Comparison of ENCODE assay signal across 8 cellular contexts in genomic region chr19:57769345-57770131, GRCh38. TPM values are rescaled to one million over a fixed set of nuclear protein-coding genes. Genes with fewer than 3 reads are reported as not detected.
DNase-seq lines count a peak whose midpoint lies in the region; ATAC-seq and TF ChIP-seq lines count a peak whose summit lies in the region.

Gene ZNF586, plus strand, starts transcription at chr19:57769676. Its CDS starts 167 bp downstream, at chr19:57769843.

- ATAC-seq in GM21381 (IDR thresholded peaks at IDR 0.05; ENCODE audit: unreplicated experiment) (peak; percentile 98), Panc1 (peak; percentile 100)
- ATAC-seq in activated T-cell treated with anti-CD3 and anti-CD28 coated beads, Interleukin-2, amount 50 U/mL, for 4 hours: peak; percentile 100

- H3K4me1 ChIP-seq in Panc1 (ENCODE audit: control insufficient read depth, insufficient read depth, low read length) (0 out of 2 replicates have a peak, but pooled peaks cover 5% of the 10 kb centered on the region), esophagus muscularis mucosa (peaks cover 21 to 31% (median 29%) of the 10 kb centered on the region in 4 donors)

- BruUV-seq in Panc1 (replicated peaks; lab: Mats Ljungman, UMichigan): no TSS peak

- peaks cover 34% of the 10 kb centered on the region for H3K4me1 Mint-ChIP-seq in activated T-cell treated with anti-CD3 and anti-CD28 coated beads, Interleukin-2, amount 50 U/mL, for 4 hours (ENCODE audit: low read depth)

- CTCF ChIA-PET in Panc1 (lab: Charles Lee): interaction anchor here (0.5 to 0.7 kb wide), 3 partner anchors 273 to 787 kb away, joined by 3 to 8 read pairs (median 3); no protein-coding TSS in a partner anchor

- no peak for TF ChIP-seq EP300 in esophagus muscularis mucosa (IDR thresholded peaks at IDR 0.05)

- H3K36me3 Mint-ChIP-seq in activated T-cell treated with anti-CD3 and anti-CD28 coated beads, Interleukin-2, amount 50 U/mL, for 4 hours (ENCODE audit: insufficient read depth): peaks cover 40% of the 10 kb centered on the region

- no peaks in the 10 kb centered on the region for H3K27me3 Mint-ChIP-seq in activated T-cell treated with anti-CD3 and anti-CD28 coated beads, Interleukin-2, amount 50 U/mL, for 4 hours (ENCODE audit: low read depth)

- H3K4me3 ChIP-seq in Panc1 (ENCODE audit: low read depth in 2 of 2, low read length in 2 of 2): peak within 1 kb of the TSS; percentile 66 to 86
- H3K4me3 ChIP-seq in esophagus muscularis mucosa: peak within 1 kb of the TSS; percentile 83 to 97 (median 92)

- DNase-seq in Caki2 (ENCODE audit: low read depth) (peak; percentile 80), HUDEP-2 (lab: John Stamatoyannopoulos, UW; ENCODE audit: unreplicated experiment in 76 of 76) (peak in 75 of 76 experiments; percentile 19 to 94 (median 87)), Panc1 (ENCODE audit: low read depth, low spot score) (peak; percentile 79), esophagus muscularis mucosa (ENCODE audit: extremely low spot score) (peak; percentile 95), myocyte (ENCODE audit: low read depth) (peak; percentile 94)
- DNase-seq in activated T-cell treated with anti-CD3 and anti-CD28 coated beads, Interleukin-2, amount 50 U/mL, for 4 hours: peak; percentile 75
- peak; percentile 80 to 81 for DNase-seq in stimulated activated CD8-positive, alpha-beta memory T cell treated with anti-CD3 and anti-CD28 coated beads, Interleukin-7, amount 100 ng/mL, for 4 hours (ENCODE audit: low read depth in 2 of 2)

- POLR2A ChIA-PET in Panc1 (lab: Charles Lee): interaction anchor here (0.6 to 1.0 kb wide), 4 partner anchors 88 to 790 kb away, joined by 3 to 7 read pairs (median 4); partner anchors contain the start of gene ZNF551

- TF ChIP-seq POLR2A in esophagus muscularis mucosa (IDR thresholded peaks at IDR 0.05; ENCODE audit: low read depth): no peak

- H3K4me3 Mint-ChIP-seq in activated T-cell treated with anti-CD3 and anti-CD28 coated beads, Interleukin-2, amount 50 U/mL, for 4 hours: peak within 1 kb of the TSS; percentile 95

- 4% methylated on average over 24 of the region's 61 CpGs for WGBS in esophagus muscularis mucosa

- no peak for TF ChIP-seq CTCF in Panc1 (IDR thresholded peaks at IDR 0.05)
- no peak for TF ChIP-seq CTCF in esophagus muscularis mucosa (IDR thresholded peaks at IDR 0.05)

- peaks cover 22% of the 10 kb centered on the region for H3K9me3 Mint-ChIP-seq in activated T-cell treated with anti-CD3 and anti-CD28 coated beads, Interleukin-2, amount 50 U/mL, for 4 hours

- intact Hi-C loops in Panc1 (cut with micrococcal nuclease; ENCODE audit: unreplicated experiment) (no loop called here), esophagus muscularis mucosa (cut with DNase I) (no loop called here)

- in situ Hi-C loops in Caki2 (cut with HindIII; ENCODE audit: low pct_unique_long_range_greater_than_20kb, low sequenced_read_pairs) (no loop called here), Panc1 (cut with HindIII; ENCODE audit: low pct_unique_long_range_greater_than_20kb, low sequenced_read_pairs) (no loop called here)

- H3K27ac ChIP-seq in Panc1 (ENCODE audit: low read length) (peak within 1 kb of the TSS; percentile 82), esophagus muscularis mucosa (replicated peaks in 1 of 4) (peak within 1 kb of the TSS; percentile 80 to 89 (median 84))

- H3K27me3 ChIP-seq in Panc1 (ENCODE audit: control insufficient read depth, insufficient read depth, low read length) (no peaks in the 10 kb centered on the region), esophagus muscularis mucosa (no peaks in the 10 kb centered on the region)

- H3K36me3 ChIP-seq in Panc1 (ENCODE audit: control insufficient read depth, insufficient read depth, low read length): no peaks in the 10 kb centered on the region
- H3K36me3 ChIP-seq in esophagus muscularis mucosa: peaks cover 5 to 32% (median 19%) of the 10 kb centered on the region in 4 donors

- H3K9me3 ChIP-seq in Panc1 (ENCODE audit: control insufficient read depth, insufficient read depth, low read depth, low read length) (peaks cover 23% of the 10 kb centered on the region; the same call in 1 of the 2 replicates), esophagus muscularis mucosa (peaks cover 0 to 36% (median 14%) of the 10 kb centered on the region in 4 donors)

RNA-seq across cellular contexts. Expression of gene ZNF586, which starts in this region (rescaled TPM):
- 12.9 and 18.7 TPM in 2 replicates for total RNA-seq in Caki2 (2014; rRNA removed; shearing (Covaris generic); ENCODE audit: low replicate concordance)
- total RNA-seq in Panc1 (2021; ENCODE audit: unreplicated experiment) (10.7 TPM), esophagus muscularis mucosa (10 to 100 TPM; 11.8 to 16.6 (median 13.0) TPM), myocyte (18.8 and 20.5 TPM in 2 replicates)
- polyA plus RNA-seq in Panc1 (2012; ENCODE audit: insufficient read length): 12.3 TPM
- 10 to 100 TPM; 14.7 to 17.6 (median 15.5) TPM for total RNA-seq in activated T-cell treated with anti-CD3 and anti-CD28 coated beads, Interleukin-2, amount 50 U/mL, for 4 hours
- polyA plus RNA-seq in myocyte (2012): 5.5 TPM

Comparison
In these comparisons a context has a peak if more than half of its experiments do, and no peak if none do; other contexts are left out.
1. Peak in every context shown above with its lines: DNase-seq, ATAC-seq, H3K4me3 ChIP-seq and H3K27ac ChIP-seq.